7 cellular contexts compared by ENCODE assay signal in the genomic region with DNA sequence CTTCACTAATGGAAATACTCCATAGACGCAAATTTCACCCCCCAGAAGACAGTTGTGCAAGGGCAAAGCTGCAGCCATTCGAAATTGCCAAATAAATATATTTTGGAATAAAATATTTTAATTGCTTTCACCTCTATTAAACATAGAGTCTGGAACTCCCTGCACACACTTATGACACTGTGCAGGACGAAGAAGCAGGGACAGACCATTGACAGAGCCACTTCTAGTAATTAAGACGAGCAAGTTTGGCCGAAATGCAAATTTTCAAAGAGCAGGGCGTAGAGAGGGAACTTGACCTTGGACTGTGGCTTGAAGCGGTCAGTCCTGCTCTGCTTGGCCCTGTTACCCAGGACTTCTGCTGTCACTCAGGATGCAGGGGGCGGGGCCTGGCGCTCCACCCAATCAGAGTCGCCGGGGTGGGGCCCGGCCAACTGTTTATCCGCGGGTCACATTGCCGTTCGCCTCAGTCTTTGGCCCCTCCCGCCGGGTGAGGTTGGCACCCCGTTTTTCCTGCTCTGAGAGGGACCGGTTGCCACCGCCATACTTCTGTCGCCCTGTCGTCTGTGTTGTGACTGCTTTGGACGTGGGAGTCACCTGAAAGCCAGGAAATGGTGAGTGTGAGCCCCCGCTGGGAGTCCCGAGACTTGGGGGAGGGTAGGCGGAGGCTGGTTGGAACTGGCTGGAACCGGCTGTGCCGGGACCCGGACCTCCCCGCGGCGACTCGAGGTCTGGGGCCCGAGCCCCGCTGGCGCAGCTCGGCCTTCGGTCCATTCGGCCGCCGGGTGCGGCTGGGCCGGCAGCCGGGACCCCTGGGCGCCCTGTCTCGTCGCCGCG. TPM values are rescaled to one million over a fixed set of nuclear protein-coding genes. Genes with fewer than 3 reads are reported as not detected.
DNase-seq lines count a peak whose midpoint lies in the region; ATAC-seq and TF ChIP-seq lines count a peak whose summit lies in the region.

A gene (plus strand): TSS at position 466 of the 834 bp plus-strand sequence. CDS start 143 bp downstream, at position 609.

- ATAC-seq in GM18867 (IDR thresholded peaks at IDR 0.05; ENCODE audit: unreplicated experiment) (peak; percentile 62), HG03280 (IDR thresholded peaks at IDR 0.05; ENCODE audit: unreplicated experiment) (peak; percentile 79)
- peak; percentile 87 to 95 for ATAC-seq in activated naive CD4-positive, alpha-beta T cell treated with anti-CD3 and anti-CD28 coated beads, Interleukin-2, amount 50 U/mL, for 72 hours

- no peaks in the 10 kb centered on the region for H3K36me3 ChIP-seq in SJSA1

- H3K27ac Mint-ChIP-seq in activated naive CD4-positive, alpha-beta T cell treated with anti-CD3 and anti-CD28 coated beads, Interleukin-2, amount 50 U/mL, for 72 hours: peak within 1 kb of the TSS in 1 of 2 donors; percentile 89
- peak within 1 kb of the TSS; percentile 95 for H3K27ac Mint-ChIP-seq in glutamatergic neuron (ENCODE audit: unreplicated experiment)

- H3K4me3 Mint-ChIP-seq in glutamatergic neuron (ENCODE audit: unreplicated experiment): peak within 1 kb of the TSS; percentile 92

- H3K27me3 ChIP-seq in SJSA1 (replicated peaks): no peaks in the 10 kb centered on the region

- DNase-seq in SJSA1 (ENCODE audit: low read depth in 1 of 2, low spot score in 2 of 2) (peak in 1 of 2 experiments; percentile 46), glutamatergic neuron (peak; percentile 98), non-pigmented ciliary epithelial cell (ENCODE audit: low read depth) (peak; percentile 41), stromal cell of bone marrow (ENCODE audit: low read depth) (peak; percentile 88)
- peak; percentile 78 to 93 for DNase-seq in activated naive CD4-positive, alpha-beta T cell treated with anti-CD3 and anti-CD28 coated beads, Interleukin-2, amount 50 U/mL, for 72 hours (ENCODE audit: low spot score in 2 of 2)

- no peaks in the 10 kb centered on the region for H3K4me1 Mint-ChIP-seq in glutamatergic neuron (ENCODE audit: low read depth, unreplicated experiment)

- peaks cover 5% of the 10 kb centered on the region for H3K9me3 ChIP-seq in SJSA1 (replicated peaks)

- peak within 1 kb of the TSS; percentile 42 for H3K4me3 ChIP-seq in SJSA1

- no peak for TF ChIP-seq CTCF in glutamatergic neuron (IDR thresholded peaks at IDR 0.05; ENCODE audit: partially characterized antibody, unreplicated experiment)

- H3K4me1 ChIP-seq in SJSA1 (replicated peaks): no peaks in the 10 kb centered on the region

- H3K36me3 Mint-ChIP-seq in activated naive CD4-positive, alpha-beta T cell treated with anti-CD3 and anti-CD28 coated beads, Interleukin-2, amount 50 U/mL, for 72 hours: peaks cover 11 to 20% of the 10 kb centered on the region in 2 donors
- peaks cover 10% of the 10 kb centered on the region for H3K36me3 Mint-ChIP-seq in glutamatergic neuron (ENCODE audit: unreplicated experiment)

- H3K9me3 Mint-ChIP-seq in activated naive CD4-positive, alpha-beta T cell treated with anti-CD3 and anti-CD28 coated beads, Interleukin-2, amount 50 U/mL, for 72 hours: peaks cover 4 to 7% of the 10 kb centered on the region in 2 donors
- peaks cover 16% of the 10 kb centered on the region for H3K9me3 Mint-ChIP-seq in glutamatergic neuron (ENCODE audit: unreplicated experiment)

- H3K27ac ChIP-seq in SJSA1: no peak within 1 kb of the TSS; the same call in 1 of the 2 replicates

- H3K27me3 Mint-ChIP-seq in glutamatergic neuron (ENCODE audit: unreplicated experiment): peaks cover 11% of the 10 kb centered on the region

RNA-seq across cellular contexts. Expression of the gene that starts here (rescaled TPM):
- 0.13 and 0.82 TPM in 2 replicates for total RNA-seq in SJSA1 (2014; rRNA removed; shearing (Covaris generic))
- total RNA-seq in activated naive CD4-positive, alpha-beta T cell treated with anti-CD3 and anti-CD28 coated beads, Interleukin-2, amount 50 U/mL, for 72 hours: 1 to 10 TPM; 1.6 to 8.3 TPM
- 22.2 TPM for total RNA-seq in glutamatergic neuron (ENCODE audit: unreplicated experiment)
